ENCODE assay signal across 8 cellular contexts in the genomic region with DNA sequence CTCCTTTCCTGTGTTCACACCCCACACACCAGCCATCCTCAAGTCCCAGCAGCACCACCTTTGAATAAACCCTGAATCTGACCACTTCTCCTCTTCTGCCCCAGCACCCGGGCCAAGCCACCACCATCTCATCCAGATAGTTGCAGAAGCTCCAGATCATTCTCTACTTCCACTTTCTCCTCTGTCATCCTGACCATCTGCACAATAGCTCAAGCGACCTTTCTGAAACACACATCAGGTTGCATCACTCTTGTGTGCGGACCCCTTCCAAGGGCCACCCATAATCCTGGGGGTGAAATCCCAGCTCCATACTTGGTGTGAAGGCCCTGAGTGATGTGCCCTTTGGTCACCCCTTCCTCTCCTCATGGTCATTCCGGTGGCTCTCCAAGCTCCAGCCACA.
"Had no signal": no experiment of that assay in that cellular context is flagged by ENCODE, and none has a peak within 500 bp of the region (broad histone marks: within the 10 kb centered on the region; RNA-seq: fewer than 3 reads in every experiment).

No MANE protein-coding gene starts in this region.

- H3K4me1 ChIP-seq: HAP-1 had no signal

- H3K4me3 ChIP-seq: GM23338, HAP-1, K562 had no signal

- H3K9me3 ChIP-seq: HAP-1 had no signal

- ATAC-seq: GM23338, HCT116, K562 had no signal

- DNase-seq: H7, HFFc6, IMR-90 had no signal

- H3K27ac ChIP-seq: HL-60 had no signal

- H3K27ac Mint-ChIP-seq: GM23338, HFFc6 had no signal

- H3K36me3 ChIP-seq: HAP-1 had no signal

- H3K4me1 Mint-ChIP-seq: GM23338 had no signal

- H3K4me3 Mint-ChIP-seq: GM23338, HFFc6 had no signal

- H3K4me2 ChIP-seq: GM23338 had no signal

- H2AFZ ChIP-seq: GM23338 had no signal

- FAIRE-seq: K562 had no signal
